ENCODE assay signal across 18 cellular contexts in genomic region chr9:93517331-93517730, GRCh38. TPM values are rescaled to one million over a fixed set of nuclear protein-coding genes. Genes with fewer than 3 reads are reported as not detected.
DNase-seq lines count a peak whose midpoint lies in the region; ATAC-seq and TF ChIP-seq lines count a peak whose summit lies in the region.
"Had no signal": no experiment of that assay in that cellular context is flagged by ENCODE, and none has a peak within 500 bp of the region (broad histone marks: within the 10 kb centered on the region; RNA-seq: fewer than 3 reads in every experiment).

No MANE protein-coding gene starts in this region.

- H3K27me3 ChIP-seq in mammary epithelial cell (ENCODE audit: insufficient read depth, low read length) (no peaks in the 10 kb centered on the region), prostate gland (replicated peaks; ENCODE audit: insufficient read depth) (no peaks in the 10 kb centered on the region)
- H3K27me3 ChIP-seq: BLaER1 treated with 17β-estradiol and CSF1 and Interleukin-3, amounts not matched to agents 10 nM and 100 nM had no signal

- peaks cover 3% of the 10 kb centered on the region for H4K20me1 ChIP-seq in mammary epithelial cell (ENCODE audit: insufficient read depth, low read length)

- H3K27me3 Mint-ChIP-seq in CD14-positive monocyte (ENCODE audit: low read depth in 3 of 3), result no peaks in the 10 kb centered on the region

- DNase-seq in CD14-positive monocyte (ENCODE audit: low spot score), result no peak
- peak; percentile 24 for DNase-seq in COLO829 (ENCODE audit: low spot score)
- peak; percentile 36 for DNase-seq in mammary epithelial cell
- DNase-seq in foreskin fibroblast, result peak; percentile 23 to 64
- DNase-seq in prostate gland (ENCODE audit: low spot score), result no peak
- no peak for DNase-seq in occipital lobe (lab: John Stamatoyannopoulos, UW)
- DNase-seq in stimulated activated naive CD8-positive, alpha-beta T cell treated with anti-CD3 and anti-CD28 coated beads, Interleukin-15, Interleukin-2, amounts not matched to agents 100 U/mL and 50 U/mL, for 24 hours, result no peak
- DNase-seq: Calu3, Kasumi-1, NCI-H1417 treated with DMSO at 0.1 percent for 48 hours, NCI-H2029, NCI-H2171 treated with DMSO at 0.1 percent for 48 hours, NCI-H510A, NCI-H82 had no signal

- peak overlapping the region in 4 of 7 donors; percentile 9 to 81 (median 44) for H3K27ac Mint-ChIP-seq in CD14-positive monocyte

- dilution Hi-C loops in mammary epithelial cell (cut with HindIII; ENCODE audit: low sequenced_read_pairs), result no loop called here

- CTCF ChIA-PET in mammary epithelial cell (lab: Charles Lee; ENCODE audit: low non-redundant PET), result no interaction called here

- H3K4me2 ChIP-seq in mammary epithelial cell (ENCODE audit: insufficient read depth, low read depth, low read length), result peak overlapping the region; percentile 43
- H3K4me2 ChIP-seq: BLaER1 treated with 17β-estradiol and CSF1 and Interleukin-3, amounts not matched to agents 10 nM and 100 nM had no signal

- no peak overlapping the region for H2AFZ ChIP-seq in mammary epithelial cell (ENCODE audit: low read depth, low read length)

- WGBS in mammary epithelial cell (ENCODE audit: low coverage, missing lambda C conversion rate), result 7% methylated on average over 1 of the region's 1 CpG
- 26% methylated on average over 1 of the region's 1 CpG for WGBS in prostate gland

- in situ Hi-C loops in mammary epithelial cell (cut with MboI; ENCODE audit: low sequenced_read_pairs in 2 of 2), result no loop called here

- intact Hi-C loops in CD14-positive monocyte (cut with micrococcal nuclease) (no loop called here), mammary epithelial cell (cut with micrococcal nuclease) (no loop called here), prostate gland (cut with DNase I) (no loop called here)

- H3K9me3 Mint-ChIP-seq in CD14-positive monocyte, result no peaks in the 10 kb centered on the region

- H3K36me3 ChIP-seq in mammary epithelial cell (ENCODE audit: insufficient read depth, low read length), result peaks cover 8% of the 10 kb centered on the region
- no peaks in the 10 kb centered on the region for H3K36me3 ChIP-seq in prostate gland

- ATAC-seq in stimulated activated naive CD8-positive, alpha-beta T cell treated with anti-CD3 and anti-CD28 coated beads, Interleukin-15, Interleukin-2, amounts not matched to agents 100 U/mL and 50 U/mL, for 24 hours, result no peak
- ATAC-seq: HCT116, Panc1, Right ventricle myocardium inferior had no signal

- no peak overlapping the region for H3K4me3 ChIP-seq in mammary epithelial cell (replicated peaks in 1 of 3; ENCODE audit: insufficient read depth in 1 of 3, low read depth in 2 of 3, low read length in 3 of 3)
- H3K4me3 ChIP-seq in foreskin fibroblast (ENCODE audit: low read depth in 1 of 2, low read length in 2 of 2), result no peak overlapping the region
- H3K4me3 ChIP-seq in prostate gland, result no peak overlapping the region
- H3K4me3 ChIP-seq: BLaER1 treated with 17β-estradiol and CSF1 and Interleukin-3, amounts not matched to agents 10 nM and 100 nM had no signal

- BruUV-seq in mammary epithelial cell (replicated peaks; lab: Mats Ljungman, UMichigan), result no TSS peak

- peaks cover 81% of the 10 kb centered on the region for H3K79me2 ChIP-seq in mammary epithelial cell (ENCODE audit: insufficient read depth, low read length)

- H3K4me1 ChIP-seq in mammary epithelial cell (ENCODE audit: insufficient read depth, low read length) (peaks cover 12% of the 10 kb centered on the region), prostate gland (replicated peaks) (no peaks in the 10 kb centered on the region)

- H3K36me3 Mint-ChIP-seq in CD14-positive monocyte, result peaks cover 59 to 73% of the 10 kb centered on the region in 2 donors

- no peak overlapping the region for H3K4me3 Mint-ChIP-seq in CD14-positive monocyte

- no peak overlapping the region for H3K27ac ChIP-seq in mammary epithelial cell (ENCODE audit: insufficient read depth, low read depth, low read length)
- no peak overlapping the region for H3K27ac ChIP-seq in prostate gland
- H3K27ac ChIP-seq: BLaER1 treated with 17β-estradiol and CSF1 and Interleukin-3, amounts not matched to agents 10 nM and 100 nM had no signal

- no peak overlapping the region for H3K9ac ChIP-seq in mammary epithelial cell (ENCODE audit: insufficient read depth, low read length)
- H3K9ac ChIP-seq: BLaER1 treated with 17β-estradiol and CSF1 and Interleukin-3, amounts not matched to agents 10 nM and 100 nM had no signal

- H3K4me1 Mint-ChIP-seq in CD14-positive monocyte, result peaks cover 25% of the 10 kb centered on the region

- H3K9me3 ChIP-seq in mammary epithelial cell (replicated peaks; ENCODE audit: insufficient read depth, low read length) (no peaks in the 10 kb centered on the region), prostate gland (no peaks in the 10 kb centered on the region)
- H3K9me3 ChIP-seq: BLaER1 treated with 17β-estradiol and CSF1 and Interleukin-3, amounts not matched to agents 10 nM and 100 nM had no signal

- TF ChIP-seq CTCF in CD14-positive monocyte (IDR thresholded peaks at IDR 0.05) (no peak), mammary epithelial cell (conservative IDR thresholded peaks at IDR 0.05 in 1 of 2, IDR thresholded peaks at IDR 0.05 in 1 of 2; ENCODE audit: extremely low read depth in 1 of 2, insufficient read depth in 1 of 2, low read depth in 1 of 2, low read length in 2 of 2) (no peak), foreskin fibroblast (IDR thresholded peaks at IDR 0.05; ENCODE audit: low read depth, low read length) (no peak), prostate gland (IDR thresholded peaks at IDR 0.05) (no peak)

- no peak for TF ChIP-seq POLR2A in prostate gland (IDR thresholded peaks at IDR 0.05)

RNA-seq across cellular contexts. Expression of gene PHF2, which starts 59.1 kb away (rescaled TPM):
- polyA plus RNA-seq in CD14-positive monocyte, result under 1 TPM; 0.40 to 0.97 TPM
- 10 to 100 TPM; 11.0 to 13.6 TPM for total RNA-seq in mammary epithelial cell
- 5.9 TPM for polyA plus RNA-seq in mammary epithelial cell
- polyA minus RNA-seq in mammary epithelial cell, result 8.9 TPM
- total RNA-seq in prostate gland, result 10 to 100 TPM; 32.4 to 32.9 TPM
- 33.4 TPM for total RNA-seq in occipital lobe

Comparison
In these comparisons a context has a peak if more than half of its experiments do, and no peak if none do; other contexts are left out.
1. DNase-seq: peak in COLO829 (single experiment), mammary epithelial cell (single experiment) and foreskin fibroblast (2 of 2); none in CD14-positive monocyte (single experiment), prostate gland (single experiment), occipital lobe (single experiment) and stimulated activated naive CD8-positive, alpha-beta T cell treated with anti-CD3 and anti-CD28 coated beads, Interleukin-15, Interleukin-2, amounts not matched to agents 100 U/mL and 50 U/mL, for 24 hours (single experiment).